Comparison of ENCODE assay signal across 8 cellular contexts in the genomic region with DNA sequence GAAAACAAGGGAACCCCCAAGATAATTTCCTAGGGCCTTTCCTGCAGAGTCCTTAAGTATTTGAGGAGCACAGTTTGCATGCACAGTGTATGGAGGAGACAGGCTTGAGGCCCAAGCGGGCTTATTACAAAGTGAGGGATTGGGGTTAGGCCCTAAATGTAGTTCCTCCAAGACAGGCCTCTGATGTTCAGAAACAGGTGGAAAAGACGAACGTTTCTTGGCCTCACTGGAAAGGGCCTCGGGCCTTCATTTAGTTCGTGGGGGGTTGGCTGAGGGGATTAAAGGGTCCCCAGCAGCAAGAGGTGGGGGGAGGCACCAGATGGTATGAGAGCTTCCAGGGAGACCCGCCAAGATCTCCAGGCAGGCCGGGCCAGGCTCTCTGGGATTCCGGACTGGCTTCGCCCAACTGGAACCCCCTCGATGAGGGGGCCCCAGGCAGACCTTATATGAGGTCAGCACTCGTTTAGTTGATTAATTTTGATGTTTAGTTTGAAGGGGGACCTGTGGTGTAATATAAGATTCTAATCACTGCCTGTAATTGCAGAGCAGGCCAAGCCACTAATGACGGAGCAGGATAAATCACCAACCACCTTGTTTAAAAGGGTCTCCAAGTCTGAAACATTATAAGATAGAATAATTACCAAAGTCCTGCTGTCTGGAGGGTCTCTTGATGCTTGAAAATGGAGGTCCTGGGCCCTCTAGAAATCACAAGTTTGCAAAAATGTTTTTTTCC. TPM values are rescaled to one million over a fixed set of nuclear protein-coding genes. Genes with fewer than 3 reads are reported as not detected.
A peak's percentile ranks its signal among the peaks of the same experiment; 100 is the strongest.
DNase-seq lines count a peak whose midpoint lies in the region; ATAC-seq and TF ChIP-seq lines count a peak whose summit lies in the region.

No MANE protein-coding gene starts in this region.

- no peaks in the 10 kb centered on the region for H3K27me3 ChIP-seq in AG04450 (ENCODE audit: control insufficient read depth, insufficient read depth, low read length)
- H3K27me3 ChIP-seq in HAP-1 (ENCODE audit: low read depth), result no peaks in the 10 kb centered on the region
- no peaks in the 10 kb centered on the region for H3K27me3 ChIP-seq in adipocyte (replicated peaks; ENCODE audit: control insufficient read depth, insufficient read depth, low read length)
- no peaks in the 10 kb centered on the region for H3K27me3 ChIP-seq in mesenchymal stem cell (ENCODE audit: control insufficient read depth in 1 of 2, insufficient read depth in 1 of 2, low read length in 2 of 2)

- H4K8ac ChIP-seq in mesenchymal stem cell (ENCODE audit: low read length), result peak overlapping the region; percentile 76

- peak overlapping the region; percentile 73 for H3K4me3 ChIP-seq in AG04450 (ENCODE audit: low read depth, low read length)
- H3K4me3 ChIP-seq in HAP-1, result peak overlapping the region; percentile 81
- H3K4me3 ChIP-seq in adipocyte (ENCODE audit: low read length), result peak overlapping the region; percentile 83
- H3K4me3 ChIP-seq in mesenchymal stem cell (ENCODE audit: insufficient read depth in 1 of 2, low read depth in 1 of 2, low read length in 2 of 2), result peak overlapping the region; percentile 80 to 86

- H2BK120ac ChIP-seq in mesenchymal stem cell (ENCODE audit: low read depth, low read length), result peak overlapping the region; percentile 74

- peak overlapping the region; percentile 59 for H4K91ac ChIP-seq in mesenchymal stem cell (ENCODE audit: low read length)

- no peak for ATAC-seq in GM18873 (IDR thresholded peaks at IDR 0.05; ENCODE audit: low FRiP score, unreplicated experiment)
- ATAC-seq in HG03045 (IDR thresholded peaks at IDR 0.05; ENCODE audit: unreplicated experiment), result no peak

- H3K14ac ChIP-seq in mesenchymal stem cell (ENCODE audit: low read length in 2 of 2), result peak overlapping the region; percentile 38 to 58

- POLR2A ChIA-PET in AG04450 (lab: Yijun Ruan, JAX), result no interaction called here

- H3K36me3 ChIP-seq in HAP-1 (replicated peaks) (peaks cover 55% of the 10 kb centered on the region), adipocyte (ENCODE audit: control insufficient read depth, insufficient read depth, low read length, severe bottlenecking) (peaks cover 19% of the 10 kb centered on the region), mesenchymal stem cell (ENCODE audit: control insufficient read depth in 1 of 2, insufficient read depth in 2 of 2, low read depth in 1 of 2, low read length in 2 of 2) (peaks cover 19 to 41% of the 10 kb centered on the region in 2 experiments)

- H2AK5ac ChIP-seq in mesenchymal stem cell (ENCODE audit: low read length, severe bottlenecking), result peak overlapping the region; percentile 60

- peak overlapping the region; percentile 77 for H2BK15ac ChIP-seq in mesenchymal stem cell (ENCODE audit: low read depth, poor library complexity, severe bottlenecking)

- TF ChIP-seq CTCF in AG04450 (IDR thresholded peaks at IDR 0.05; ENCODE audit: low read depth, low read length), result no peak

- peak overlapping the region; percentile 45 to 62 for H3K18ac ChIP-seq in mesenchymal stem cell (ENCODE audit: low read depth in 1 of 2, low read length in 2 of 2)

- DNase-seq in AG04450 (ENCODE audit: low read depth, low spot score), result no peak
- peak in 1 of 2 experiments; percentile 26 for DNase-seq in HAP-1 (ENCODE audit: low spot score in 2 of 2)
- no peak for DNase-seq in adipocyte (ENCODE audit: low read depth)
- no peak for DNase-seq in mesenchymal stem cell
- DNase-seq in cortex of kidney (lab: John Stamatoyannopoulos, UW), result no peak
- no peak for DNase-seq in GM19240 (ENCODE audit: insufficient read length, low spot score)

- peaks cover 13% of the 10 kb centered on the region for H3K4me1 ChIP-seq in HAP-1
- H3K4me1 ChIP-seq in adipocyte (ENCODE audit: control insufficient read depth, insufficient read depth, low read length), result peaks cover 31% of the 10 kb centered on the region
- H3K4me1 ChIP-seq in mesenchymal stem cell (ENCODE audit: control insufficient read depth, insufficient read depth, low read depth, low read length), result peaks cover 45% of the 10 kb centered on the region

- H3K9me3 ChIP-seq in AG04450 (ENCODE audit: control insufficient read depth, insufficient read depth, low read length) (no peaks in the 10 kb centered on the region; the same call in 1 of the 2 replicates), HAP-1 (no peaks in the 10 kb centered on the region), adipocyte (ENCODE audit: control insufficient read depth, low read length) (no peaks in the 10 kb centered on the region), mesenchymal stem cell (ENCODE audit: control insufficient read depth, low read length) (no peaks in the 10 kb centered on the region)

- H3K23ac ChIP-seq in mesenchymal stem cell (ENCODE audit: low read length in 2 of 2), result peak overlapping the region in 1 of 2 experiments; percentile 24

- WGBS in mesenchymal stem cell, result 7% methylated on average over 11 of the region's 12 CpGs

- H3K4ac ChIP-seq in mesenchymal stem cell (ENCODE audit: low read depth in 1 of 2, low read length in 2 of 2), result peak overlapping the region in 1 of 2 experiments; percentile 89

- CTCF ChIA-PET in AG04450 (lab: Charles Lee), result no interaction called here

- peak overlapping the region; percentile 59 for H2BK5ac ChIP-seq in mesenchymal stem cell (ENCODE audit: low read depth, low read length, poor library complexity, severe bottlenecking)

- H2AFZ ChIP-seq in mesenchymal stem cell (ENCODE audit: low read depth, low read length), result no peak overlapping the region

- in situ Hi-C loops in HAP-1 (cut with MboI; ENCODE audit: low sequenced_read_pairs), result no loop called here

- H3K27ac ChIP-seq in AG04450 (ENCODE audit: low read depth, low read length) (peak overlapping the region; percentile 57), mesenchymal stem cell (ENCODE audit: low read length, poor library complexity, severe bottlenecking) (peak overlapping the region; percentile 34)

- no peak overlapping the region for H2BK12ac ChIP-seq in mesenchymal stem cell (ENCODE audit: low read length in 2 of 2)

- no peaks in the 10 kb centered on the region for H3K79me1 ChIP-seq in mesenchymal stem cell (replicated peaks; ENCODE audit: low read length, poor library complexity, severe bottlenecking)

- H3K4me2 ChIP-seq in mesenchymal stem cell (ENCODE audit: low read length, poor library complexity, severe bottlenecking), result peak overlapping the region; percentile 96

- H3K9ac ChIP-seq in adipocyte (ENCODE audit: low read length), result peak overlapping the region; percentile 84
- H3K9ac ChIP-seq in mesenchymal stem cell (ENCODE audit: low read length), result peak overlapping the region; percentile 86

RNA-seq across cellular contexts. Expression of a gene that starts 2.0 kb away (rescaled TPM):
- 142 and 197 TPM in 2 replicates for polyA plus RNA-seq in AG04450 (2011; rRNA removed)
- polyA minus RNA-seq in AG04450 (2011; rRNA and poly(A)+ RNA removed), result 127 and 146 TPM in 2 replicates
- polyA plus RNA-seq in mesenchymal stem cell (2013, experiment 1 of 2), result 544 TPM
- polyA plus RNA-seq in mesenchymal stem cell (2013, experiment 2 of 2), result 524 TPM

RNA-seq across cellular contexts. Expression of a gene that starts 10.1 kb away (rescaled TPM):
- polyA plus RNA-seq in AG04450 (2011; rRNA removed), result 11.3 and 17.2 TPM in 2 replicates
- 12.6 and 16.0 TPM in 2 replicates for polyA minus RNA-seq in AG04450 (2011; rRNA and poly(A)+ RNA removed)
- 47.1 TPM for polyA plus RNA-seq in mesenchymal stem cell (2013, experiment 1 of 2)
- 50.5 TPM for polyA plus RNA-seq in mesenchymal stem cell (2013, experiment 2 of 2)
